Comparison of ENCODE assay signal across 20 cellular contexts in the genomic region with DNA sequence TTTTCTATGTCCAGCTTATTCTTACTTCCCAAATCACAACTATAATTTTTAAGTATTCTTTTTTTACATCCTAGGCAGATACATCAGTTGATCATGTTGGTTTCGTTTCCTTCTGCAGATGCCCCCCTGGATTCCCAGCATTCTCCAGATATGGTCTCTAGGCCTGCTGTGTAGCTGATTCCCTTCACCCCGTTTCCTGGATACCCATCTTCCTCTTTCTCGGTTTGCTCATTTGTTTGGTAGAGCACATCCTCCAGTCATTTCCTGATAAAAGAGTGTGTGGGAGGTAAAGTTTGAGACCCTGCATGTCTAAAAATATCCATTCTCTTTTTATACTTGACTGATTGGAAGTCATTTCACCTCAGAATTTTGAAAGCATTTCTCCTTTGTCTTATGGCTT.
A peak's percentile ranks its signal among the peaks of the same experiment; 100 is the strongest.
DNase-seq lines count a peak whose midpoint lies in the region; ATAC-seq, FAIRE-seq and TF ChIP-seq lines count a peak whose summit lies in the region.
"Had no signal": no experiment of that assay in that cellular context is flagged by ENCODE, and none has a peak within 500 bp of the region (broad histone marks: within the 10 kb centered on the region; RNA-seq: fewer than 3 reads in every experiment).

No MANE protein-coding gene starts in this region.

- no peak for TF ChIP-seq CTCF in heart left ventricle (IDR thresholded peaks at IDR 0.05)
- no peak for TF ChIP-seq CTCF in right atrium auricular region (IDR thresholded peaks at IDR 0.05)
- no peak for TF ChIP-seq CTCF in GM12878 (IDR thresholded peaks at IDR 0.05 in 2 of 3, conservative IDR thresholded peaks at IDR 0.05 in 1 of 3; ENCODE audit: control insufficient read depth in 2 of 3, extremely low read depth in 1 of 3, insufficient read depth in 1 of 3, low read depth in 3 of 3, low read length in 3 of 3)
- no peak for TF ChIP-seq CTCF in testis (IDR thresholded peaks at IDR 0.05)

- intact Hi-C loops in heart left ventricle (cut with DNase I) = loop anchor here in 1 of 10 donors (5.0 kb wide), 1 partner anchor 68 kb away; a partner anchor contains a TSS
- intact Hi-C loops in GM12878 (cut with micrococcal nuclease; ENCODE audit: unreplicated experiment) = no loop called here
- intact Hi-C loops in testis (cut with DNase I; ENCODE audit: low total_unique reads) = no loop called here

- no peak overlapping the region for H3K4me2 ChIP-seq in GM12878 (ENCODE audit: control insufficient read depth, insufficient read depth)

- DNase-seq in heart left ventricle (peak in 1 of 5 donors; percentile 13), right atrium auricular region (ENCODE audit: low spot score) (no peak), MV-4-11 (lab: John Stamatoyannopoulos, UW) (peak; percentile 79), GM12878 (ENCODE audit: low read depth, low spot score) (no peak), testis (no peak), DMS 273 treated with DMSO at 0.1 percent for 48 hours (lab: John Stamatoyannopoulos, UW) (no peak), NCI-H345 (lab: John Stamatoyannopoulos, UW) (no peak)
- DNase-seq: activated CD4-positive, CD25-positive, alpha-beta regulatory T cell; midbrain; NCI-H1048; NCI-H774; sigmoid colon; stimulated activated CD4-positive, alpha-beta T cell treated with anti-CD3 and anti-CD28 coated beads, Interleukin-2, amount 100 ng/mL, for 24 hours; T-cell had no signal

- no peak for FAIRE-seq in GM12878 (lab: Jason Lieb, UNC)
- FAIRE-seq: D721Med, keratinocyte, RCC 7860 had no signal

- TF ChIP-seq POLR2A in heart left ventricle (IDR thresholded peaks at IDR 0.05) = no peak
- TF ChIP-seq POLR2A in GM12878 (IDR thresholded peaks at IDR 0.05; ENCODE audit: low read depth, low read length) = no peak
- TF ChIP-seq POLR2A in testis (IDR thresholded peaks at IDR 0.05) = no peak

- H3K27me3 ChIP-seq in heart left ventricle (no peaks in the 10 kb centered on the region), right atrium auricular region (no peaks in the 10 kb centered on the region), GM12878 (replicated peaks in 1 of 2; ENCODE audit: control insufficient read depth in 2 of 2, insufficient read depth in 2 of 2, low read length in 1 of 2) (no peaks in the 10 kb centered on the region), testis (no peaks in the 10 kb centered on the region)
- H3K27me3 ChIP-seq: breast epithelium, sigmoid colon had no signal

- WGBS in heart left ventricle, 4 donors = 42 to 62% (median 51%) methylated on average over 3 of the region's 3 CpGs
- 31% methylated on average over 3 of the region's 3 CpGs for WGBS in GM12878 (ENCODE audit: insufficient coverage, insufficient replicate concordance, low lambda C conversion rate, missing lambda C conversion rate)
- 22 to 34% methylated on average over 3 of the region's 3 CpGs for WGBS in testis, 2 donors

- no peak overlapping the region for H3K9ac ChIP-seq in GM12878 (ENCODE audit: control insufficient read depth, insufficient read depth, low read length)

- H3K9me3 ChIP-seq in heart left ventricle (no peaks in the 10 kb centered on the region), right atrium auricular region (no peaks in the 10 kb centered on the region), GM12878 (replicated peaks; ENCODE audit: control insufficient read depth, insufficient read depth, low read length) (no peaks in the 10 kb centered on the region), testis (no peaks in the 10 kb centered on the region)
- H3K9me3 ChIP-seq: breast epithelium, HAP-1, sigmoid colon had no signal

- ATAC-seq in heart left ventricle (peak in 3 of 4 donors; percentile 14 to 27 (median 23)), GM12878 (no peak), GM18511 (IDR thresholded peaks at IDR 0.05; ENCODE audit: unreplicated experiment) (no peak)
- ATAC-seq: T-cell had no signal

- H4K20me1 ChIP-seq in GM12878 (ENCODE audit: control insufficient read depth, insufficient read depth) = no peaks in the 10 kb centered on the region

- H3K4me3 ChIP-seq in heart left ventricle (no peak overlapping the region), right atrium auricular region (no peak overlapping the region), GM12878 (no peak overlapping the region), testis (no peak overlapping the region)
- H3K4me3 ChIP-seq: breast epithelium, HAP-1, sigmoid colon had no signal

- SMC1A ChIA-PET in GM12878 (lab: Charles Lee; ENCODE audit: uncharacterized antibody, unreplicated experiment) = no interaction called here

- in situ Hi-C loops in GM12878 (cut with MboI) = no loop called here

- POLR2A ChIA-PET in GM12878 (lab: Charles Lee) = no interaction called here

- TF ChIP-seq RAD21 in GM12878 (IDR thresholded peaks at IDR 0.05; ENCODE audit: insufficient read depth, low read depth, low read length) = no peak

- H2AFZ ChIP-seq in GM12878 (ENCODE audit: control insufficient read depth, low read depth, low read length) = no peak overlapping the region

- no TSS peak for BruUV-seq in GM12878 (replicated peaks; lab: Mats Ljungman, UMichigan)

- CTCF ChIA-PET in GM12878 (lab: Yijun Ruan, JAX) = no interaction called here

- RAD21 ChIA-PET in GM12878 (lab: Charles Lee; ENCODE audit: unreplicated experiment) = no interaction called here

- TF ChIP-seq EP300 in GM12878 (IDR thresholded peaks at IDR 0.05; ENCODE audit: borderline replicate concordance in 1 of 2, control insufficient read depth in 1 of 2, low read depth in 2 of 2, low read length in 2 of 2) = no peak

- peaks cover 0 to 76% (median 44%) of the 10 kb centered on the region in 12 donors for H3K4me1 ChIP-seq in heart left ventricle
- H3K4me1 ChIP-seq in right atrium auricular region = peaks cover 0 to 61% of the 10 kb centered on the region in 2 donors
- no peaks in the 10 kb centered on the region for H3K4me1 ChIP-seq in GM12878 (ENCODE audit: control insufficient read depth, insufficient read depth, low read length)
- peaks cover 57% of the 10 kb centered on the region for H3K4me1 ChIP-seq in testis
- H3K4me1 ChIP-seq: breast epithelium had no signal

- H3K36me3 ChIP-seq in heart left ventricle (no peaks in the 10 kb centered on the region), right atrium auricular region (no peaks in the 10 kb centered on the region), GM12878 (ENCODE audit: control insufficient read depth in 2 of 2, insufficient read depth in 2 of 2, low read length in 1 of 2) (no peaks in the 10 kb centered on the region), testis (ENCODE audit: low read depth, missing control alignments) (no peaks in the 10 kb centered on the region)
- H3K36me3 ChIP-seq: breast epithelium, HAP-1, sigmoid colon had no signal

- H3K27ac ChIP-seq in heart left ventricle = peak overlapping the region in 3 of 12 donors; percentile 15 to 70 (median 18)
- H3K27ac ChIP-seq in right atrium auricular region = no peak overlapping the region
- H3K27ac ChIP-seq in GM12878 (ENCODE audit: control insufficient read depth, insufficient read depth) = no peak overlapping the region
- H3K27ac ChIP-seq in testis = peak overlapping the region; percentile 52 to 82
- H3K27ac ChIP-seq: breast epithelium had no signal

- H3K79me2 ChIP-seq in GM12878 (ENCODE audit: control insufficient read depth, insufficient read depth, low read length) = no peaks in the 10 kb centered on the region

TF ChIP-seq in GM12878, 131 proteins besides CTCF, POLR2A, EP300 and RAD21 (continues in another document):
- peak; percentile 32; the same call in 1 of the 2 replicates for TF ChIP-seq EED (IDR thresholded peaks at IDR 0.05; ENCODE audit: low read depth)
- TF ChIP-seq ZNF384 (IDR thresholded peaks at IDR 0.05; ENCODE audit: borderline replicate concordance, low read depth, low read length) = no peak
- TF ChIP-seq, protein P1, sequence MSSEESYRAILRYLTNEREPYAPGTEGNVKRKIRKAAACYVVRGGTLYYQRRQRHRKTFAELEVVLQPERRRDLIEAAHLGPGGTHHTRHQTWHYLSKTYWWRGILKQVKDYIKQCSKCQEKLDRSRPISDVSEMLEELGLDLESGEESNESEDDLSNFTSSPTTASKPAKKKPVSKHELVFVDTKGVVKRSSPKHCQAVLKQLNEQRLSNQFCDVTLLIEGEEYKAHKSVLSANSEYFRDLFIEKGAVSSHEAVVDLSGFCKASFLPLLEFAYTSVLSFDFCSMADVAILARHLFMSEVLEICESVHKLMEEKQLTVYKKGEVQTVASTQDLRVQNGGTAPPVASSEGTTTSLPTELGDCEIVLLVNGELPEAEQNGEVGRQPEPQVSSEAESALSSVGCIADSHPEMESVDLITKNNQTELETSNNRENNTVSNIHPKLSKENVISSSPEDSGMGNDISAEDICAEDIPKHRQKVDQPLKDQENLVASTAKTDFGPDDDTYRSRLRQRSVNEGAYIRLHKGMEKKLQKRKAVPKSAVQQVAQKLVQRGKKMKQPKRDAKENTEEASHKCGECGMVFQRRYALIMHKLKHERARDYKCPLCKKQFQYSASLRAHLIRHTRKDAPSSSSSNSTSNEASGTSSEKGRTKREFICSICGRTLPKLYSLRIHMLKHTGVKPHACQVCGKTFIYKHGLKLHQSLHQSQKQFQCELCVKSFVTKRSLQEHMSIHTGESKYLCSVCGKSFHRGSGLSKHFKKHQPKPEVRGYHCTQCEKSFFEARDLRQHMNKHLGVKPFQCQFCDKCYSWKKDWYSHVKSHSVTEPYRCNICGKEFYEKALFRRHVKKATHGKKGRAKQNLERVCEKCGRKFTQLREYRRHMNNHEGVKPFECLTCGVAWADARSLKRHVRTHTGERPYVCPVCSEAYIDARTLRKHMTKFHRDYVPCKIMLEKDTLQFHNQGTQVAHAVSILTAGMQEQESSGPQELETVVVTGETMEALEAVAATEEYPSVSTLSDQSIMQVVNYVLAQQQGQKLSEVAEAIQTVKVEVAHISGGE (CRISPR knock-in tag; IDR thresholded peaks at IDR 0.05) = no peak
- TF ChIP-seq NR2C1 (IDR thresholded peaks at IDR 0.05) = no peak
- TF ChIP-seq TARDBP (IDR thresholded peaks at IDR 0.05; ENCODE audit: borderline replicate concordance) = no peak
- 0 out of 3 replicates have a peak, but pooled peaks of 1 of the 2 experiments have one; percentile 9 for TF ChIP-seq EGR1 (IDR thresholded peaks at IDR 0.05; ENCODE audit: borderline replicate concordance in 1 of 2, low read depth in 2 of 2, low read length in 2 of 2)
- peak; percentile 12; the same call in 1 of the 2 replicates for TF ChIP-seq JUNB (IDR thresholded peaks at IDR 0.05)

Comparison
In these comparisons a context has a peak if more than half of its experiments do, and no peak if none do; other contexts are left out.
1. ATAC-seq: peak in heart left ventricle (3 of 4); none in GM12878 (single experiment) and GM18511 (single experiment).
2. H3K27ac ChIP-seq: peak in testis (2 of 2); none in right atrium auricular region (0 of 2) and GM12878 (single experiment).